Comparison of ENCODE assay signal across 13 cellular contexts in the genomic region with DNA sequence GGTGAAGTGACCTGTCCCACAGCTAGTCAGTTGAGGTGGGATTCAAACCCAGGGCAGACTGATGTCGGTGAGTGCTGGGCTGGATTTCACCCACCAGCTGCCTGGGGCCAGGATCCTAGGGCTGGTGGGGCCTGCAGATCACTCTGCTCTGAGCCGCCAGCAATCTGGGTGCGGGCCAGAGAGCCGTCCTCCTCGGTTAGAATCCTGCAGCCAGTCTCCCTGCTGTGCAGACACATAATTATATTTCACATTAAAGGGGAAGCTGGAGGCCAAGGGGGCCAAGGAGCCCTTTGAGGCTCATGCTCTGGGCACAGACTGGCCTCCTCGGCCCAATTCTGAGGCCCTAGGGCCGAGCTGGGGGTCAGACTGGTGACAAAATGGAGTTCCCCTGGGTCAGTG. TPM values are rescaled to one million over a fixed set of nuclear protein-coding genes. Genes with fewer than 3 reads are reported as not detected.
"Had no signal": no experiment of that assay in that cellular context is flagged by ENCODE, and none has a peak within 500 bp of the region (broad histone marks: within the 10 kb centered on the region; RNA-seq: fewer than 3 reads in every experiment).

No MANE protein-coding gene starts in this region.

- ATAC-seq: naive thymus-derived CD4-positive, alpha-beta T cell; pancreas had no signal

- H3K4me3 Mint-ChIP-seq: activated CD4-positive, alpha-beta T cell treated with anti-CD3 and anti-CD28 coated beads, Interleukin-2, amount 10 ng/mL, durations not matched to agents 24 days and 14 days; activated naive CD8-positive, alpha-beta T cell treated with anti-CD3 and anti-CD28 coated beads, Interleukin-2, amount 10 ng/mL, durations not matched to agents 7 days and 5 days had no signal

- DNase-seq: activated CD4-positive, alpha-beta T cell treated with anti-CD3 and anti-CD28 coated beads, Interleukin-2, amount 10 ng/mL, durations not matched to agents 24 days and 14 days; activated naive CD8-positive, alpha-beta T cell treated with anti-CD3 and anti-CD28 coated beads, Interleukin-2, amount 10 ng/mL, durations not matched to agents 7 days and 5 days; immature natural killer cell; left cardiac atrium; naive thymus-derived CD4-positive, alpha-beta T cell; stimulated activated CD4-positive, alpha-beta T cell treated with anti-CD3 and anti-CD28 coated beads, Interleukin-15, amount 100 ng/mL, for 24 hours; stimulated activated CD4-positive, alpha-beta T cell treated with anti-CD3 and anti-CD28 coated beads, Interleukin-4, amount 100 ng/mL, for 24 hours; T-helper 1 cell; thyroid gland; uterus had no signal

- H3K36me3 ChIP-seq: esophagus muscularis mucosa, pancreas, thyroid gland, uterus had no signal

- H3K4me1 Mint-ChIP-seq: activated naive CD8-positive, alpha-beta T cell treated with anti-CD3 and anti-CD28 coated beads, Interleukin-2, amount 10 ng/mL, durations not matched to agents 7 days and 5 days had no signal

- H3K27ac ChIP-seq: esophagus muscularis mucosa, pancreas, thyroid gland, uterus had no signal

- H3K27ac Mint-ChIP-seq: activated CD4-positive, alpha-beta T cell treated with anti-CD3 and anti-CD28 coated beads, Interleukin-2, amount 10 ng/mL, durations not matched to agents 24 days and 14 days; activated naive CD8-positive, alpha-beta T cell treated with anti-CD3 and anti-CD28 coated beads, Interleukin-2, amount 10 ng/mL, durations not matched to agents 7 days and 5 days; immature natural killer cell; naive thymus-derived CD4-positive, alpha-beta T cell had no signal

- H3K9me3 Mint-ChIP-seq: activated CD4-positive, alpha-beta T cell treated with anti-CD3 and anti-CD28 coated beads, Interleukin-2, amount 10 ng/mL, durations not matched to agents 24 days and 14 days; activated naive CD8-positive, alpha-beta T cell treated with anti-CD3 and anti-CD28 coated beads, Interleukin-2, amount 10 ng/mL, durations not matched to agents 7 days and 5 days; naive thymus-derived CD4-positive, alpha-beta T cell had no signal

- H3K4me3 ChIP-seq: lung, pancreas, thyroid gland, uterus had no signal

- H3K36me3 Mint-ChIP-seq: activated naive CD8-positive, alpha-beta T cell treated with anti-CD3 and anti-CD28 coated beads, Interleukin-2, amount 10 ng/mL, durations not matched to agents 7 days and 5 days; immature natural killer cell; naive thymus-derived CD4-positive, alpha-beta T cell had no signal

- H3K9me3 ChIP-seq: esophagus muscularis mucosa, pancreas, thyroid gland, uterus had no signal

RNA-seq across cellular contexts. Expression of gene KCNJ12, which starts 1.0 kb away (rescaled TPM):
- total RNA-seq: activated CD4-positive, alpha-beta T cell treated with anti-CD3 and anti-CD28 coated beads, Interleukin-2, amount 10 ng/mL, durations not matched to agents 24 days and 14 days; activated naive CD8-positive, alpha-beta T cell treated with anti-CD3 and anti-CD28 coated beads, Interleukin-2, amount 10 ng/mL, durations not matched to agents 7 days and 5 days had no signal
- polyA plus RNA-seq: immature natural killer cell; naive thymus-derived CD4-positive, alpha-beta T cell had no signal
